1 cellular context compared by ENCODE assay signal in genomic region chr15:59645812-59646211, GRCh38. TPM values are rescaled to one million over a fixed set of nuclear protein-coding genes. Genes with fewer than 3 reads are reported as not detected.
"Had no signal": no experiment of that assay in that cellular context is flagged by ENCODE, and none has a peak within 500 bp of the region (broad histone marks: within the 10 kb centered on the region; RNA-seq: fewer than 3 reads in every experiment).

No MANE protein-coding gene starts in this region.

RNA-seq across cellular contexts. Expression of gene GCNT3, which starts 34.2 kb away (rescaled TPM):
- total RNA-seq: G401 had no signal
